ENCODE assay signal across 1 cellular context in genomic region chr1:27958513-27958912, GRCh38.
TF ChIP-seq lines count a peak whose summit lies in the region.

No MANE protein-coding gene starts in this region.

TF ChIP-seq in IMR-90, 13 proteins besides CTCF, POLR2A, EP300 and RAD21:
- no peak for TF ChIP-seq CEBPB (IDR thresholded peaks at IDR 0.05; ENCODE audit: low read depth, low read length)
- TF ChIP-seq MAFK (IDR thresholded peaks at IDR 0.05; ENCODE audit: low read depth, low read length), result no peak
- TF ChIP-seq, protein P1, sequence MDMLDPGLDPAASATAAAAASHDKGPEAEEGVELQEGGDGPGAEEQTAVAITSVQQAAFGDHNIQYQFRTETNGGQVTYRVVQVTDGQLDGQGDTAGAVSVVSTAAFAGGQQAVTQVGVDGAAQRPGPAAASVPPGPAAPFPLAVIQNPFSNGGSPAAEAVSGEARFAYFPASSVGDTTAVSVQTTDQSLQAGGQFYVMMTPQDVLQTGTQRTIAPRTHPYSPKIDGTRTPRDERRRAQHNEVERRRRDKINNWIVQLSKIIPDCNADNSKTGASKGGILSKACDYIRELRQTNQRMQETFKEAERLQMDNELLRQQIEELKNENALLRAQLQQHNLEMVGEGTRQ (IDR thresholded peaks at IDR 0.05; ENCODE audit: low read depth, low read length), result no peak
- TF ChIP-seq MXI1 (IDR thresholded peaks at IDR 0.05; ENCODE audit: borderline replicate concordance, low read depth, low read length), result no peak
- TF ChIP-seq RCOR1 (IDR thresholded peaks at IDR 0.05; ENCODE audit: insufficient replicate concordance, low read length), result no peak
- TF ChIP-seq BHLHE40 (IDR thresholded peaks at IDR 0.05; ENCODE audit: low read depth, low read length), result no peak
- TF ChIP-seq FOS (IDR thresholded peaks at IDR 0.05; ENCODE audit: low read depth, low read length), result no peak
- TF ChIP-seq NFE2L2 (IDR thresholded peaks at IDR 0.05; ENCODE audit: low read depth, low read length), result no peak
- no peak for TF ChIP-seq CHD1 (IDR thresholded peaks at IDR 0.05; ENCODE audit: low read depth, low read length)
- no peak for TF ChIP-seq ELK1 (IDR thresholded peaks at IDR 0.05; ENCODE audit: borderline replicate concordance, low read depth, low read length)
- TF ChIP-seq RFX5 (IDR thresholded peaks at IDR 0.05; ENCODE audit: low read depth, low read length), result no peak
- TF ChIP-seq MAZ (IDR thresholded peaks at IDR 0.05; ENCODE audit: borderline replicate concordance, low read depth, low read length), result no peak
- TF ChIP-seq SMC3 (IDR thresholded peaks at IDR 0.05; ENCODE audit: low read depth, low read length), result no peak
